Comparison of ENCODE assay signal across 16 cellular contexts in genomic region chr5:98214240-98215051, GRCh38.
DNase-seq lines count a peak whose midpoint lies in the region; ATAC-seq, FAIRE-seq and TF ChIP-seq lines count a peak whose summit lies in the region.
"Had no signal": no experiment of that assay in that cellular context is flagged by ENCODE, and none has a peak within 500 bp of the region (broad histone marks: within the 10 kb centered on the region; RNA-seq: fewer than 3 reads in every experiment).

No MANE protein-coding gene starts in this region.

- H3K36me3 ChIP-seq in astrocyte (ENCODE audit: insufficient read depth, low read length) = no peaks in the 10 kb centered on the region
- no peaks in the 10 kb centered on the region for H3K36me3 ChIP-seq in uterus
- H3K36me3 ChIP-seq: BLaER1 treated with 17β-estradiol and CSF1 and Interleukin-3, amounts not matched to agents 10 nM and 100 nM; colonic mucosa; esophagus muscularis mucosa; pancreas had no signal

- TF ChIP-seq CTCF in astrocyte (IDR thresholded peaks at IDR 0.05; ENCODE audit: insufficient read depth, low read depth, low read length) (no peak), GM20000 (IDR thresholded peaks at IDR 0.05; ENCODE audit: extremely low read depth, missing control alignments) (no peak), uterus (IDR thresholded peaks at IDR 0.05) (no peak)

- H3K36me3 Mint-ChIP-seq in astrocyte (ENCODE audit: low read depth, unreplicated experiment) = peaks cover 2% of the 10 kb centered on the region

- peaks cover 4% of the 10 kb centered on the region for H3K4me1 Mint-ChIP-seq in astrocyte (ENCODE audit: low read depth, unreplicated experiment)

- no peak overlapping the region for H3K4me3 ChIP-seq in astrocyte (ENCODE audit: insufficient read depth, low read depth, low read length)
- no peak overlapping the region for H3K4me3 ChIP-seq in uterus
- H3K4me3 ChIP-seq: BLaER1 treated with 17β-estradiol and CSF1 and Interleukin-3, amounts not matched to agents 10 nM and 100 nM; colonic mucosa; esophagus muscularis mucosa; pancreas had no signal

- no peak overlapping the region for H3K4me2 ChIP-seq in astrocyte (ENCODE audit: low read length)
- H3K4me2 ChIP-seq: BLaER1 treated with 17β-estradiol and CSF1 and Interleukin-3, amounts not matched to agents 10 nM and 100 nM had no signal

- H3K9me3 Mint-ChIP-seq in astrocyte (ENCODE audit: unreplicated experiment) = no peaks in the 10 kb centered on the region
- H3K9me3 Mint-ChIP-seq: T-helper 1 cell treated with Interleukin-12 subunit alpha and Interleukin-12 subunit beta and Interleukin-4 antibody, amounts not matched to agents 30 μg/mL and 1 μg/mL, for 36 hours had no signal

- H3K4me3 Mint-ChIP-seq in astrocyte (ENCODE audit: unreplicated experiment) = no peak overlapping the region
- H3K4me3 Mint-ChIP-seq: T-helper 1 cell treated with Interleukin-12 subunit alpha and Interleukin-12 subunit beta and Interleukin-4 antibody, amounts not matched to agents 30 μg/mL and 1 μg/mL, for 36 hours had no signal

- DNase-seq in AG08395 (ENCODE audit: low spot score) (peak; percentile 28), H4 (ENCODE audit: low spot score) (peak; percentile 46), astrocyte (ENCODE audit: low read depth) (peak; percentile 79), kidney tubule cell (ENCODE audit: low spot score) (peak; percentile 15), GM20000 (ENCODE audit: low spot score) (no peak), uterus (no peak), NCI-H1048 (lab: John Stamatoyannopoulos, UW) (no peak)
- DNase-seq: activated CD4-positive, CD25-positive, alpha-beta regulatory T cell treated with anti-CD3 and anti-CD28 coated beads, Interleukin-2, amount 50 U/mL, for 72 hours; colonic mucosa; NCI-H1417 treated with DMSO at 0.1 percent for 48 hours had no signal

- H3K4me1 ChIP-seq in astrocyte (ENCODE audit: insufficient read depth, low read length) (peaks cover 2% of the 10 kb centered on the region), uterus (no peaks in the 10 kb centered on the region)
- H3K4me1 ChIP-seq: BLaER1 treated with 17β-estradiol and CSF1 and Interleukin-3, amounts not matched to agents 10 nM and 100 nM; colonic mucosa; esophagus muscularis mucosa; pancreas had no signal

- H3K27me3 Mint-ChIP-seq in astrocyte (ENCODE audit: low read depth, unreplicated experiment) = no peaks in the 10 kb centered on the region

- no peak overlapping the region for H2AFZ ChIP-seq in astrocyte (ENCODE audit: low read depth, low read length)

- no peaks in the 10 kb centered on the region for H3K9me3 ChIP-seq in astrocyte (ENCODE audit: insufficient read depth, low read depth, low read length)
- no peaks in the 10 kb centered on the region for H3K9me3 ChIP-seq in uterus
- H3K9me3 ChIP-seq: BLaER1 treated with 17β-estradiol and CSF1 and Interleukin-3, amounts not matched to agents 10 nM and 100 nM; colonic mucosa; esophagus muscularis mucosa; pancreas had no signal

- H3K27ac Mint-ChIP-seq in astrocyte (ENCODE audit: unreplicated experiment) = peak overlapping the region; percentile 34
- H3K27ac Mint-ChIP-seq: T-helper 1 cell treated with Interleukin-12 subunit alpha and Interleukin-12 subunit beta and Interleukin-4 antibody, amounts not matched to agents 30 μg/mL and 1 μg/mL, for 36 hours had no signal

- intact Hi-C loops in uterus (cut with DNase I; ENCODE audit: low total_unique reads) = no loop called here

- no peak for TF ChIP-seq POLR2A in uterus (IDR thresholded peaks at IDR 0.05)

- ATAC-seq in GM18520 (IDR thresholded peaks at IDR 0.05; ENCODE audit: unreplicated experiment) = no peak
- ATAC-seq: pancreas had no signal

- no peaks in the 10 kb centered on the region for H4K20me1 ChIP-seq in astrocyte (ENCODE audit: insufficient read depth, low read length)
- H4K20me1 ChIP-seq: BLaER1 treated with 17β-estradiol and CSF1 and Interleukin-3, amounts not matched to agents 10 nM and 100 nM had no signal

- H3K79me2 ChIP-seq in astrocyte (ENCODE audit: insufficient read depth, low read length) = no peaks in the 10 kb centered on the region

- H3K9ac ChIP-seq in astrocyte (ENCODE audit: low read length) = no peak overlapping the region
- H3K9ac ChIP-seq: BLaER1 treated with 17β-estradiol and CSF1 and Interleukin-3, amounts not matched to agents 10 nM and 100 nM had no signal

- peak; percentile 23 for FAIRE-seq in astrocyte (lab: Jason Lieb, UNC)
- FAIRE-seq: GM19239, pancreas had no signal

- no peak overlapping the region for H3K27ac ChIP-seq in astrocyte (ENCODE audit: low read depth, low read length)
- H3K27ac ChIP-seq in uterus = no peak overlapping the region
- H3K27ac ChIP-seq: BLaER1 treated with 17β-estradiol and CSF1 and Interleukin-3, amounts not matched to agents 10 nM and 100 nM; colonic mucosa; esophagus muscularis mucosa; pancreas had no signal

- no peaks in the 10 kb centered on the region for H3K27me3 ChIP-seq in astrocyte (ENCODE audit: insufficient read depth, low read length)
- H3K27me3 ChIP-seq in uterus = no peaks in the 10 kb centered on the region
- H3K27me3 ChIP-seq: BLaER1 treated with 17β-estradiol and CSF1 and Interleukin-3, amounts not matched to agents 10 nM and 100 nM; colonic mucosa; esophagus muscularis mucosa; pancreas had no signal

Comparison
In these comparisons a context has a peak if more than half of its experiments do, and no peak if none do; other contexts are left out.
1. DNase-seq: peak in AG08395 (single experiment), H4 (single experiment), astrocyte (single experiment) and kidney tubule cell (single experiment); none in GM20000 (single experiment), uterus (0 of 2) and NCI-H1048 (single experiment).